Comparison of ENCODE assay signal across 8 cellular contexts in the genomic region with DNA sequence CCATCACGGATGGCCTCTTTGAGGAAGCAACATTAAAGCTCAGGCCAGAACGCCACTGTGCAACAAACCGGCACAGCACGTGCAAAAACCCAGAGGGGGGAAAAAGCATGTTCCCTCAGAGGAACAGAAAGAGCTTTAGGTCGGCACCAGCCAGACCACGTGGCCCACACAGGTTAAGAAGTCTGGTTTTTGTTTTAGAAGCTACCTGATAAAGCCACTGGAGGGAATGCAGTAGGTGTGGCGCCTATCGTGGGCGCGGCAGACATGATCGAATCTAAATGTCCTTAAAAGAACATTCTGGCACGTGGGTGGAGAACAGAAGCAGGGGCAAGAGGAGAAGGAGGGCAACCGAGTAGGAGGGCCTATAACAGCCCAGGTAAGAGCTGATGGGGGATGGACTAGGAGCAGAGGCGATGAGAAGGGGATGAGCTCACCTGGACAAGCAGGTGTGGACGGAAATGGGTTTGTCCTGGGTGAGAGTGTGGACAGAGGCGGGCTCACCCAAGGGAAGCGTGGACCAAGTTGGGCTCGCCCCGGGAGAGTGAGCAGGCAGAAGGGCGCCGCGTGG. TPM values are rescaled to one million over a fixed set of nuclear protein-coding genes. Genes with fewer than 3 reads are reported as not detected.
DNase-seq lines count a peak whose midpoint lies in the region; ATAC-seq, FAIRE-seq and TF ChIP-seq lines count a peak whose summit lies in the region.
"Not testable (repeated sequence)": the region's sequence is repeated elsewhere in the genome, so short reads cannot be mapped to it uniquely, and the experiment has no call there.

No MANE protein-coding gene starts in this region.

- peaks cover 66% of the 10 kb centered on the region for H3K36me3 ChIP-seq in OCI-LY1 (ENCODE audit: insufficient read depth, low read length)
- H3K36me3 ChIP-seq in parathyroid adenoma (ENCODE audit: control insufficient read depth, insufficient read depth, low read length) = not testable (repeated sequence)

- peak overlapping the region; percentile 98 for H3K4me3 Mint-ChIP-seq in activated naive CD4-positive, alpha-beta T cell treated with anti-CD3 and anti-CD28 coated beads, Interleukin-2, amount 10 ng/mL, durations not matched to agents 7 days and 5 days

- intact Hi-C loops in left colon (cut with DNase I, micrococcal nuclease) = not testable (repeated sequence)

- H3K27ac Mint-ChIP-seq in activated naive CD4-positive, alpha-beta T cell treated with anti-CD3 and anti-CD28 coated beads, Interleukin-2, amount 10 ng/mL, durations not matched to agents 7 days and 5 days = peak overlapping the region; percentile 94

- H3K27me3 ChIP-seq in OCI-LY1 (ENCODE audit: insufficient read depth, low read length); parathyroid adenoma (ENCODE audit: control insufficient read depth, insufficient read depth, low read length): not testable (repeated sequence)

- H3K9me3 Mint-ChIP-seq in activated naive CD4-positive, alpha-beta T cell treated with anti-CD3 and anti-CD28 coated beads, Interleukin-2, amount 10 ng/mL, durations not matched to agents 7 days and 5 days = not testable (repeated sequence)

- ATAC-seq in HG02759 (IDR thresholded peaks at IDR 0.05; ENCODE audit: unreplicated experiment) (peak; percentile 13), left colon (peak; percentile 65)

- TF ChIP-seq CTCF in OCI-LY1 (IDR thresholded peaks at IDR 0.05; ENCODE audit: low read length); epithelial cell of esophagus (IDR thresholded peaks at IDR 0.05; ENCODE audit: insufficient read depth, low read depth, low read length, missing control alignments); parathyroid adenoma (IDR thresholded peaks at IDR 0.05): not testable (repeated sequence)

- H3K27me3 Mint-ChIP-seq in activated naive CD4-positive, alpha-beta T cell treated with anti-CD3 and anti-CD28 coated beads, Interleukin-2, amount 10 ng/mL, durations not matched to agents 7 days and 5 days = not testable (repeated sequence)

- peaks cover 15% of the 10 kb centered on the region for H3K4me1 ChIP-seq in OCI-LY1 (ENCODE audit: insufficient read depth, low read length, severe bottlenecking)
- not testable (repeated sequence) for H3K4me1 ChIP-seq in parathyroid adenoma

- not testable (repeated sequence) for H3K9me2 ChIP-seq in OCI-LY1 (ENCODE audit: low read depth, low read length)

- not testable (repeated sequence) for H3F3A ChIP-seq in OCI-LY1 (ENCODE audit: insufficient read depth, low read length)

- CTCF ChIA-PET in activated naive CD4-positive, alpha-beta T cell treated with anti-CD3 and anti-CD28 coated beads, Interleukin-2, amount 10 ng/mL, durations not matched to agents 7 days and 5 days (lab: Charles Lee) = not testable (repeated sequence)

- peaks cover 19% of the 10 kb centered on the region for H3K4me1 Mint-ChIP-seq in activated naive CD4-positive, alpha-beta T cell treated with anti-CD3 and anti-CD28 coated beads, Interleukin-2, amount 10 ng/mL, durations not matched to agents 7 days and 5 days

- H3K9me3 ChIP-seq in OCI-LY1 (ENCODE audit: low read length); parathyroid adenoma (ENCODE audit: control insufficient read depth, low read length): not testable (repeated sequence)

- H4K20me1 ChIP-seq in OCI-LY1 (ENCODE audit: insufficient read depth, low read length) = not testable (repeated sequence)

- not testable (repeated sequence) for H3K79me2 ChIP-seq in OCI-LY1 (ENCODE audit: insufficient read depth, low read length); parathyroid adenoma

- H3K4me3 ChIP-seq in GM08714 (ENCODE audit: low read length) (peak overlapping the region; percentile 90), OCI-LY1 (ENCODE audit: low read depth, low read length, poor library complexity, severe bottlenecking) (peak overlapping the region; percentile 82), epithelial cell of esophagus (ENCODE audit: low read length) (peak overlapping the region; percentile 54), parathyroid adenoma (ENCODE audit: low read depth, low read length) (peak overlapping the region; percentile 62)

- not testable (repeated sequence) for DNase-seq in activated naive CD4-positive, alpha-beta T cell treated with anti-CD3 and anti-CD28 coated beads, Interleukin-2, amount 10 ng/mL, durations not matched to agents 7 days and 5 days; left colon; urothelium cell line (ENCODE audit: low spot score)
- peak; percentile 63 for DNase-seq in epithelial cell of esophagus (ENCODE audit: low read depth)

- peak overlapping the region; percentile 92 for H3K4me2 ChIP-seq in OCI-LY1 (ENCODE audit: low read length)
- peak overlapping the region; percentile 76 for H3K4me2 ChIP-seq in parathyroid adenoma (ENCODE audit: low read length)

- peak overlapping the region; percentile 93 for H3K9ac ChIP-seq in OCI-LY1 (ENCODE audit: low read length)
- H3K9ac ChIP-seq in parathyroid adenoma = not testable (repeated sequence)

- H3K27ac ChIP-seq in OCI-LY1 (ENCODE audit: low read depth, low read length, poor library complexity, severe bottlenecking) = peak overlapping the region; percentile 34
- not testable (repeated sequence) for H3K27ac ChIP-seq in parathyroid adenoma

- peaks cover 26% of the 10 kb centered on the region for H3K36me3 Mint-ChIP-seq in activated naive CD4-positive, alpha-beta T cell treated with anti-CD3 and anti-CD28 coated beads, Interleukin-2, amount 10 ng/mL, durations not matched to agents 7 days and 5 days

- FAIRE-seq in urothelium cell line (lab: Jason Lieb, UNC) = peak; percentile 77

- H2AFZ ChIP-seq in OCI-LY1 (ENCODE audit: low read length) = not testable (repeated sequence)
- peak overlapping the region; percentile 72 for H2AFZ ChIP-seq in parathyroid adenoma

RNA-seq across cellular contexts. Expression of a gene that starts 27.5 kb away (rescaled TPM):
- total RNA-seq in left colon = under 1 TPM; 0.73 to 0.92 TPM

RNA-seq across cellular contexts. Expression of a gene that starts 33.4 kb away (rescaled TPM):
- total RNA-seq in left colon = 10 to 100 TPM; 48.9 to 61.3 TPM

RNA-seq across cellular contexts. Expression of a gene that starts 59.1 kb away (rescaled TPM):
- under 1 TPM; 0.34 to 0.89 TPM for total RNA-seq in left colon
